In the genomic region with DNA sequence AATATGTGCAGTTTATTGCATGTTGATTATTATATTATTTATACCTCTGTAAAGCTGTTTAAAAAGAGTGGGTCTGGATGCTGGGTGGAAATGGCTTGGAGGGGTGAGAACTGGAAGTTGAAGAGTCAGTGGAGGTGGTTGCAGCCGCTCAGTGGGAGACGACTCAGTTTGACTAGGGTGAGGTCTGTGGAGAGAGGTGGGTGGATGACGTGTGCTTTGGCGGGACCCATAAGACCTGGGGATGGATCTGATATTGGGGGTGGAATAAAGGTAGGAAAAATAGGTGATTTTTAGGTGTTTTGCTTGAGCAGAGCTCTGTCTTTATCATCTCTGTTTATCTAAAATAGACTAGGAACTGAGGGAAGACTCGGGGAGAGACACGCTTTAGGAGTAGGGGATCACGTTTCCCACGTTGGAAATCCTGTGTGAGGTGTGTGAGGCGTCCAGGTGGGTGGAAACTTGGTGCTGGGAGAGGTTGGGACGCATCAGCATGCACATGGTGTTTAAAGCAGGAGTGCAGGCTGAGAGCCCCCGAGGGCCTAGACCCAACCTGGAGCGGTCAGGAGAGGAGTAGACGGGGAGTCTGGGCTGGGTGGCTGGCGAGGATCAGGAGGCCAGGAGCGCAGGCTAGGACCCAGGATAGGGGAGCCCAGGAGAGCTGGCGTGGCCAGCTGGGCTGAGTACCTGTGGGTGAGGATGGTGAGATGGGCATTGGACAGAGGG, we compare ENCODE assay signal across 24 cellular contexts. TPM values are rescaled to one million over a fixed set of nuclear protein-coding genes. Genes with fewer than 3 reads are reported as not detected.
DNase-seq lines count a peak whose midpoint lies in the region; ATAC-seq, FAIRE-seq and TF ChIP-seq lines count a peak whose summit lies in the region.
"Had no signal": no experiment of that assay in that cellular context is flagged by ENCODE, and none has a peak within 500 bp of the region (broad histone marks: within the 10 kb centered on the region; RNA-seq: fewer than 3 reads in every experiment).

No MANE protein-coding gene starts in this region.

- H3K36me3 ChIP-seq in HEK293 (ENCODE audit: control insufficient read depth in 2 of 2, insufficient read depth in 1 of 2, low read length in 2 of 2) = no peaks in the 10 kb centered on the region; a peak in 1 of 3 replicates
- H3K36me3 ChIP-seq in kidney (ENCODE audit: control insufficient read depth in 1 of 2, insufficient read depth in 2 of 2, low read length in 2 of 2) = no peaks in the 10 kb centered on the region
- no peaks in the 10 kb centered on the region for H3K36me3 ChIP-seq in OCI-LY7 (ENCODE audit: insufficient read depth, low read length)
- H3K36me3 ChIP-seq: BE2C had no signal

- ATAC-seq in sciatic nerve = no peak
- no peak for ATAC-seq in effector memory CD8-positive, alpha-beta T cell (replicated peaks)
- ATAC-seq: A549, GM23338 had no signal

- no peak overlapping the region for H3K4me3 ChIP-seq in HEK293 (ENCODE audit: low read depth, low read length)
- no peak overlapping the region for H3K4me3 ChIP-seq in kidney (ENCODE audit: low read length in 2 of 2)
- no peak overlapping the region for H3K4me3 ChIP-seq in OCI-LY7 (ENCODE audit: low read depth, low read length, poor library complexity, severe bottlenecking)
- H3K4me3 ChIP-seq: A549, GM23338 had no signal

- H3K27ac ChIP-seq in HEK293 (ENCODE audit: extremely low read depth, low read depth, low read length) (no peak overlapping the region), kidney (ENCODE audit: low read depth in 2 of 2, low read length in 2 of 2) (no peak overlapping the region), OCI-LY7 (ENCODE audit: low read depth, low read length, poor library complexity, severe bottlenecking) (no peak overlapping the region)
- H3K27ac ChIP-seq: A549 had no signal

- CTCF ChIA-PET in HEK293 (lab: Yijun Ruan, JAX) (interaction anchor here (0.8 kb wide), 1 partner anchor 825 kb away, joined by 4 read pairs; no protein-coding TSS in a partner anchor), OCI-LY7 (lab: Charles Lee; ENCODE audit: unreplicated experiment) (no interaction called here)

- no peaks in the 10 kb centered on the region for H3K4me1 Mint-ChIP-seq in effector memory CD8-positive, alpha-beta T cell (ENCODE audit: low read depth in 2 of 2)
- H3K4me1 Mint-ChIP-seq: IgD-negative memory B cell had no signal

- POLR2A ChIA-PET in HEK293 (lab: Yijun Ruan, JAX) (interaction anchor here (0.6 kb wide), 1 partner anchor 57 kb away, joined by 3 read pairs; no protein-coding TSS in a partner anchor), OCI-LY7 (lab: Charles Lee) (no interaction called here)

- H3K9me3 ChIP-seq in HEK293 (ENCODE audit: control insufficient read depth, insufficient read depth, low read depth, low read length) (no peaks in the 10 kb centered on the region), kidney (ENCODE audit: control insufficient read depth in 1 of 2, low read length in 2 of 2) (no peaks in the 10 kb centered on the region), OCI-LY7 (ENCODE audit: low read length) (no peaks in the 10 kb centered on the region)
- H3K9me3 ChIP-seq: A549, BE2C had no signal

- TF ChIP-seq CTCF in HEK293 (tag by site-specific recombination; IDR thresholded peaks at IDR 0.05) (no peak), kidney (IDR thresholded peaks at IDR 0.05; ENCODE audit: borderline replicate concordance, extremely low read depth, insufficient read depth) (no peak), OCI-LY7 (conservative IDR thresholded peaks at IDR 0.05; ENCODE audit: low read length) (no peak)

- no peak overlapping the region for H3K4me2 ChIP-seq in OCI-LY7 (ENCODE audit: low read length)
- H3K4me2 ChIP-seq: A549, GM23338 had no signal

- H3K4me1 ChIP-seq in HEK293 (ENCODE audit: control insufficient read depth, insufficient read depth, low read length) (peaks cover 2% of the 10 kb centered on the region), kidney (ENCODE audit: control insufficient read depth in 1 of 2, insufficient read depth in 1 of 2, low read depth in 1 of 2, low read length in 2 of 2) (no peaks in the 10 kb centered on the region), OCI-LY7 (ENCODE audit: insufficient read depth, low read length, poor library complexity, severe bottlenecking) (no peaks in the 10 kb centered on the region)
- H3K4me1 ChIP-seq: A549, BE2C had no signal

- no peak overlapping the region for H2AFZ ChIP-seq in OCI-LY7 (ENCODE audit: low read length)
- H2AFZ ChIP-seq: GM23338 had no signal

- H3K4me3 Mint-ChIP-seq in effector memory CD8-positive, alpha-beta T cell = no peak overlapping the region
- H3K4me3 Mint-ChIP-seq: GM23338, IgD-negative memory B cell had no signal

- DNase-seq in AG20443 (ENCODE audit: low spot score) (peak; percentile 5), head of caudate nucleus (peak in 38 of 42 donors; percentile 11 to 73 (median 47)), sciatic nerve (ENCODE audit: low spot score) (peak; percentile 35), kidney (no peak), OCI-LY7 (ENCODE audit: low spot score) (no peak), middle frontal gyrus (ENCODE audit: extremely low spot score, low spot score) (no peak)
- DNase-seq in effector memory CD8-positive, alpha-beta T cell = no peak
- DNase-seq: BE2C, DMS53, EL, HCEC 1CT, MV-4-11, NCI-H1105 treated with DMSO at 0.1 percent for 48 hours, NCI-H2081, NCI-H2171, NCI-H345, NCI-H524, NCI-H82 had no signal

- no peaks in the 10 kb centered on the region for H4K20me1 ChIP-seq in OCI-LY7 (ENCODE audit: insufficient read depth, low read length)

- no TSS peak for BruUV-seq in OCI-LY7 (replicated peaks; lab: Mats Ljungman, UMichigan)

- no peaks in the 10 kb centered on the region for H3K9me3 Mint-ChIP-seq in effector memory CD8-positive, alpha-beta T cell
- H3K9me3 Mint-ChIP-seq: GM23338, IgD-negative memory B cell had no signal

- intact Hi-C loops in head of caudate nucleus (cut with DNase I) (no loop called here), sciatic nerve (cut with DNase I) (no loop called here), kidney (cut with DNase I) (no loop called here), OCI-LY7 (cut with micrococcal nuclease; ENCODE audit: unreplicated experiment) (no loop called here)

- no peaks in the 10 kb centered on the region for H3K79me2 ChIP-seq in OCI-LY7 (ENCODE audit: insufficient read depth, low read depth, low read length)

- no peak for FAIRE-seq in kidney (lab: Jason Lieb, UNC)
- FAIRE-seq: A549, D721Med, RCC 7860 had no signal

- H3K27me3 Mint-ChIP-seq in effector memory CD8-positive, alpha-beta T cell = no peaks in the 10 kb centered on the region
- H3K27me3 Mint-ChIP-seq: IgD-negative memory B cell had no signal

- H3K36me3 Mint-ChIP-seq in effector memory CD8-positive, alpha-beta T cell (ENCODE audit: insufficient read depth) = no peaks in the 10 kb centered on the region
- H3K36me3 Mint-ChIP-seq: IgD-negative memory B cell had no signal

- H3K9ac ChIP-seq in kidney (ENCODE audit: low read length in 2 of 2) = no peak overlapping the region

- no peak overlapping the region for H3K27ac Mint-ChIP-seq in effector memory CD8-positive, alpha-beta T cell
- H3K27ac Mint-ChIP-seq: GM23338, IgD-negative memory B cell had no signal

- no peaks in the 10 kb centered on the region for H3K9me2 ChIP-seq in OCI-LY7 (ENCODE audit: insufficient read depth, low read length)

TF ChIP-seq in HEK293, 187 proteins besides CTCF, POLR2A, EP300 and RAD21:
- TF ChIP-seq ZNF335 (tag by site-specific recombination; conservative IDR thresholded peaks at IDR 0.05) = no peak
- TF ChIP-seq, protein P1, sequence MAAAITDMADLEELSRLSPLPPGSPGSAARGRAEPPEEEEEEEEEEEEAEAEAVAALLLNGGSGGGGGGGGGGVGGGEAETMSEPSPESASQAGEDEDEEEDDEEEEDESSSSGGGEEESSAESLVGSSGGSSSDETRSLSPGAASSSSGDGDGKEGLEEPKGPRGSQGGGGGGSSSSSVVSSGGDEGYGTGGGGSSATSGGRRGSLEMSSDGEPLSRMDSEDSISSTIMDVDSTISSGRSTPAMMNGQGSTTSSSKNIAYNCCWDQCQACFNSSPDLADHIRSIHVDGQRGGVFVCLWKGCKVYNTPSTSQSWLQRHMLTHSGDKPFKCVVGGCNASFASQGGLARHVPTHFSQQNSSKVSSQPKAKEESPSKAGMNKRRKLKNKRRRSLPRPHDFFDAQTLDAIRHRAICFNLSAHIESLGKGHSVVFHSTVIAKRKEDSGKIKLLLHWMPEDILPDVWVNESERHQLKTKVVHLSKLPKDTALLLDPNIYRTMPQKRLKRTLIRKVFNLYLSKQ (tag by site-specific recombination; IDR thresholded peaks at IDR 0.05; ENCODE audit: borderline replicate concordance) = no peak
- no peak for TF ChIP-seq ZNF747 (tag by site-specific recombination; IDR thresholded peaks at IDR 0.05)
- no peak for TF ChIP-seq SP2 (tag by site-specific recombination; IDR thresholded peaks at IDR 0.05)
- TF ChIP-seq EGR2 (tag by site-specific recombination; IDR thresholded peaks at IDR 0.05; ENCODE audit: low read depth) = peak; percentile 59

RNA-seq across cellular contexts. Expression of gene NT5M, which starts 17.2 kb away (rescaled TPM):
- 3.9 TPM for total RNA-seq in sciatic nerve
- total RNA-seq in kidney = 2.8 TPM
- polyA plus RNA-seq in kidney (ENCODE audit: insufficient read depth, low read depth, low replicate concordance) = 10.0 TPM
- total RNA-seq in OCI-LY7 (2014; rRNA removed; shearing (Covaris generic)) = 8.2 and 10.4 TPM in 2 replicates
- total RNA-seq in OCI-LY7 (2022) = 14.0 and 16.2 TPM in 2 replicates

RNA-seq across cellular contexts. Expression of gene COPS3, which starts 39.3 kb away (rescaled TPM):
- total RNA-seq in sciatic nerve (46.8 TPM), kidney (48.1 TPM), OCI-LY7 (2022) (107 and 113 TPM in 2 replicates)
- 46.9 TPM for polyA plus RNA-seq in kidney (ENCODE audit: insufficient read depth, low read depth, low replicate concordance)
- 69.4 and 83.9 TPM in 2 replicates for total RNA-seq in OCI-LY7 (2014; rRNA removed; shearing (Covaris generic))

Comparison
In these comparisons a context has a peak if more than half of its experiments do, and no peak if none do; other contexts are left out.
1. DNase-seq: peak in AG20443 (single experiment), head of caudate nucleus (38 of 42) and sciatic nerve (single experiment); none in kidney (single experiment), OCI-LY7 (single experiment), middle frontal gyrus (single experiment) and effector memory CD8-positive, alpha-beta T cell (0 of 3).